ENCODE assay signal across 1 cellular context in genomic region chr16:89446975-89447293, GRCh38.
A peak's percentile ranks its signal among the peaks of the same experiment; 100 is the strongest.
TF ChIP-seq lines count a peak whose summit lies in the region.

No MANE protein-coding gene starts in this region.

TF ChIP-seq in GM12878, 131 proteins besides CTCF, POLR2A, EP300 and RAD21:
- TF ChIP-seq POLR2AphosphoS5 (IDR thresholded peaks at IDR 0.05; ENCODE audit: low read length) (0 out of 2 replicates have a peak, but pooled peaks have one; percentile 37), TARDBP (IDR thresholded peaks at IDR 0.05; ENCODE audit: borderline replicate concordance) (no peak), TCF3 (IDR thresholded peaks at IDR 0.05; ENCODE audit: borderline replicate concordance, insufficient read depth, low read depth, low read length) (no peak)
